15 cellular contexts compared by ENCODE assay signal in the genomic region with DNA sequence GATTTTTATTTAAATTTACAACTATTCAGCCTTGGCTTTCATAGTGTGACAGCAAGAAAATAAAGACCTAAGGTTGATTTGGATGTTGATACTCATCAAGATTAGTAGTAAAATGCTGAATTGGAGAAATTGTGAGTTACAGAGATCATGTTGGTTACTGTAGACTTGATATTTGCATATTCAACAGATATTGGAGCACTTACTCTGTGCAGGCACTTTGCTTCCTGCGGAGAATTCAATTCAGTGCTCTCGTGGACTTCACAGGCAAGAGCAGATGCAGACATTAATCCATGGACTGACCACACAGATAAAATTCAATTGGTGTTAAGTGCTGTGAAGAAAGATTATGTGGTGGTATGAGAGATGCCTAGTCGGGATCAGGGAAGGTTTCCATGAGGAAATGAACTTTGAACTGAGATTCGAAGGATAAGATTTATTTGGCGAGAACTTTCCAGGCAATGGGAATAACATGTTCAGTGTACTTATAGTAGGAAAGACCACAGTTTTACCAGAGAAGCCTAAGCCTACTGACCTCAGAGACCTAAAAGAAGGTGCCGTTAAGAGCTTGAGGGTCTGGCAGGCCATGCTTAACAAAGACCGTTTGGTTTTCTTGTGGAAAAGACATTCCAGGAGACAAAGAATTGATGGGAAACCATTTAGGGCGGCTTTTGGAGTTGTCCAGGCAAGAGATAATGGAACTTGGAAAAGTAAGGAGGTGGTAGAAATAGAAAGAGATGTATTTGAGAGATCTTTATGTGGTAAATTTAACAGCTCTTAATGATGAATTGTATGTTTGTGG. TPM values are rescaled to one million over a fixed set of nuclear protein-coding genes. Genes with fewer than 3 reads are reported as not detected.
A peak's percentile ranks its signal among the peaks of the same experiment; 100 is the strongest.
DNase-seq lines count a peak whose midpoint lies in the region; ATAC-seq and TF ChIP-seq lines count a peak whose summit lies in the region.
"Had no signal": no experiment of that assay in that cellular context is flagged by ENCODE, and none has a peak within 500 bp of the region (broad histone marks: within the 10 kb centered on the region; RNA-seq: fewer than 3 reads in every experiment).

No MANE protein-coding gene starts in this region.

- peaks cover 27% of the 10 kb centered on the region for H3F3A ChIP-seq in GM23248 (ENCODE audit: insufficient read depth)

- H3K27me3 ChIP-seq in duodenal mucosa (ENCODE audit: control insufficient read depth in 1 of 2, insufficient read depth in 2 of 2, low read length in 2 of 2), result no peaks in the 10 kb centered on the region
- no peaks in the 10 kb centered on the region for H3K27me3 ChIP-seq in psoas muscle (ENCODE audit: insufficient read depth in 3 of 3, low read length in 2 of 3)
- H3K27me3 ChIP-seq in GM23248 (replicated peaks; ENCODE audit: insufficient read depth), result no peaks in the 10 kb centered on the region
- no peaks in the 10 kb centered on the region for H3K27me3 ChIP-seq in gastrocnemius medialis
- H3K27me3 ChIP-seq: dorsolateral prefrontal cortex, SJSA1, testis had no signal

- H3K27ac ChIP-seq in duodenal mucosa (ENCODE audit: low read depth, low read length) (no peak overlapping the region), psoas muscle (peak overlapping the region; percentile 2), GM23248 (no peak overlapping the region), gastrocnemius medialis (peak overlapping the region in 1 of 4 donors; percentile 95)
- H3K27ac ChIP-seq: SJSA1, testis had no signal

- no peak for ATAC-seq in psoas muscle
- no peak for ATAC-seq in gastrocnemius medialis
- ATAC-seq: left ventricle myocardium superior had no signal

- TF ChIP-seq POLR2A in gastrocnemius medialis (IDR thresholded peaks at IDR 0.05), result no peak

- peaks cover 0 to 3% of the 10 kb centered on the region in 2 donors for H3K36me3 ChIP-seq in duodenal mucosa (ENCODE audit: control insufficient read depth in 1 of 2, insufficient read depth in 2 of 2, low read length in 2 of 2)
- peaks cover 0 to 11% of the 10 kb centered on the region in 2 donors for H3K36me3 ChIP-seq in psoas muscle (ENCODE audit: insufficient read depth in 1 of 2, low read depth in 1 of 2)
- no peaks in the 10 kb centered on the region for H3K36me3 ChIP-seq in GM23248 (ENCODE audit: low read depth)
- H3K36me3 ChIP-seq in gastrocnemius medialis, result peaks cover 0 to 6% of the 10 kb centered on the region in 2 donors

- H3K4me3 ChIP-seq in duodenal mucosa (ENCODE audit: low read depth in 1 of 2, low read length in 2 of 2), result peak overlapping the region; percentile 18 to 22
- no peak overlapping the region for H3K4me3 ChIP-seq in psoas muscle
- no peak overlapping the region for H3K4me3 ChIP-seq in GM23248
- H3K4me3 ChIP-seq in gastrocnemius medialis, result no peak overlapping the region
- H3K4me3 ChIP-seq: SJSA1, testis had no signal

- H4K20me1 ChIP-seq in GM23248 (ENCODE audit: insufficient read depth), result peaks cover 9% of the 10 kb centered on the region; the same call in 1 of the 2 replicates

- H3K9me2 ChIP-seq in GM23248 (ENCODE audit: insufficient read depth), result no peaks in the 10 kb centered on the region

- H3K9ac ChIP-seq in duodenal mucosa (ENCODE audit: low read depth in 1 of 2, low read length in 2 of 2) (no peak overlapping the region), GM23248 (no peak overlapping the region)

- H3K4me1 Mint-ChIP-seq in activated T-cell treated with anti-CD3 and anti-CD28 coated beads, Interleukin-2, amount 50 U/mL, for 24 hours (ENCODE audit: low read depth), result peaks cover 69% of the 10 kb centered on the region

- no peak overlapping the region for H2AFZ ChIP-seq in GM23248

- no peak overlapping the region for H3K4me2 ChIP-seq in GM23248 (ENCODE audit: unreplicated experiment)

- H3K27me3 Mint-ChIP-seq in activated T-cell treated with anti-CD3 and anti-CD28 coated beads, Interleukin-2, amount 50 U/mL, for 24 hours, result no peaks in the 10 kb centered on the region
- H3K27me3 Mint-ChIP-seq: activated naive CD8-positive, alpha-beta T cell treated with anti-CD3 and anti-CD28 coated beads, Interleukin-2, amount 10 ng/mL, durations not matched to agents 7 days and 5 days had no signal

- no peaks in the 10 kb centered on the region for H3K9me3 Mint-ChIP-seq in activated T-cell treated with anti-CD3 and anti-CD28 coated beads, Interleukin-2, amount 50 U/mL, for 24 hours
- H3K9me3 Mint-ChIP-seq: activated naive CD8-positive, alpha-beta T cell treated with anti-CD3 and anti-CD28 coated beads, Interleukin-2, amount 10 ng/mL, durations not matched to agents 7 days and 5 days had no signal

- no peak for DNase-seq in activated T-cell treated with anti-CD3 and anti-CD28 coated beads, Interleukin-2, amount 50 U/mL, for 24 hours
- no peak for DNase-seq in activated T-cell treated with anti-CD3 and anti-CD28 coated beads, Interleukin-2, amount 50 U/mL, for 1 hour
- DNase-seq in NCI-H526 (lab: John Stamatoyannopoulos, UW) (peak; percentile 68 to 84), psoas muscle (no peak), GM23248 (no peak), gastrocnemius medialis (no peak), 8988T (no peak)
- DNase-seq: activated CD4-positive, alpha-beta T cell treated with anti-CD3 and anti-CD28 coated beads for 4 hours; activated naive CD8-positive, alpha-beta T cell treated with anti-CD3 and anti-CD28 coated beads, Interleukin-2, amount 10 ng/mL, durations not matched to agents 7 days and 5 days; dorsolateral prefrontal cortex; left ventricle myocardium superior; NCI-H345; testis had no signal

- TF ChIP-seq CTCF in psoas muscle (IDR thresholded peaks at IDR 0.05) (no peak), gastrocnemius medialis (IDR thresholded peaks at IDR 0.05 in 4 of 5, conservative IDR thresholded peaks at IDR 0.05 in 1 of 5) (no peak)

- peak overlapping the region; percentile 99 for H3K4me3 Mint-ChIP-seq in activated T-cell treated with anti-CD3 and anti-CD28 coated beads, Interleukin-2, amount 50 U/mL, for 24 hours
- H3K4me3 Mint-ChIP-seq: activated naive CD8-positive, alpha-beta T cell treated with anti-CD3 and anti-CD28 coated beads, Interleukin-2, amount 10 ng/mL, durations not matched to agents 7 days and 5 days had no signal

- peaks cover 90% of the 10 kb centered on the region for H3K36me3 Mint-ChIP-seq in activated T-cell treated with anti-CD3 and anti-CD28 coated beads, Interleukin-2, amount 50 U/mL, for 24 hours (ENCODE audit: low read depth)

- intact Hi-C loops in psoas muscle (cut with DNase I) (loop anchor here in 1 of 2 donors (10.0 kb wide), 1 partner anchor 157 kb away; the partner anchor contains the start of gene SIAH2), gastrocnemius medialis (cut with DNase I; ENCODE audit: low total_unique reads) (loop anchor here (5.0 kb wide), 1 partner anchor 95 kb away; the partner anchor contains the start of gene ERICH6)

- WGBS in psoas muscle, 3 donors, result 67 to 72% (median 67%) methylated on average over 8 of the region's 8 CpGs
- WGBS in GM23248 (ENCODE audit: low coverage in 1 of 2, low lambda C conversion rate in 2 of 2, missing lambda C conversion rate in 2 of 2), 2 experiments, result 86 to 87% methylated on average over 8 of the region's 8 CpGs

- H3K9me3 ChIP-seq in duodenal mucosa (ENCODE audit: control insufficient read depth in 1 of 2, low read length in 2 of 2), result no peaks in the 10 kb centered on the region
- no peaks in the 10 kb centered on the region for H3K9me3 ChIP-seq in psoas muscle
- H3K9me3 ChIP-seq in GM23248 (ENCODE audit: low read depth), result no peaks in the 10 kb centered on the region
- H3K9me3 ChIP-seq in gastrocnemius medialis, result no peaks in the 10 kb centered on the region
- H3K9me3 ChIP-seq: SJSA1, testis had no signal

- peak overlapping the region; percentile 6 for H3K27ac Mint-ChIP-seq in activated T-cell treated with anti-CD3 and anti-CD28 coated beads, Interleukin-2, amount 50 U/mL, for 24 hours
- H3K27ac Mint-ChIP-seq: activated naive CD8-positive, alpha-beta T cell treated with anti-CD3 and anti-CD28 coated beads, Interleukin-2, amount 10 ng/mL, durations not matched to agents 7 days and 5 days had no signal

- in situ Hi-C loops in GM23248 (cut with MboI) (no loop called here), gastrocnemius medialis (cut with MboI; ENCODE audit: low sequenced_read_pairs in 4 of 4) (loop anchor here in 2 of 4 donors (10.0 kb wide), 2 partner anchors 63 to 157 kb away; partner anchors contain the start of genes EIF2A (in 1 of the 2), SERP1 (in 1 of the 2) and SIAH2 (in 1 of the 2))

- H3K4me1 ChIP-seq in duodenal mucosa (ENCODE audit: control insufficient read depth in 1 of 2, insufficient read depth in 2 of 2, low read length in 2 of 2) (peaks cover 25 to 44% of the 10 kb centered on the region in 2 donors), psoas muscle (peaks cover 55% of the 10 kb centered on the region), GM23248 (ENCODE audit: insufficient read depth) (peaks cover 11% of the 10 kb centered on the region), gastrocnemius medialis (peaks cover 55 to 56% of the 10 kb centered on the region in 2 donors)

- H3K79me2 ChIP-seq in GM23248 (ENCODE audit: insufficient read depth), result peaks cover 92% of the 10 kb centered on the region

RNA-seq across cellular contexts. Expression of gene SELENOT, which starts 4.3 kb away (rescaled TPM):
- total RNA-seq in psoas muscle, result 10 to 100 TPM; 49.5 to 78.1 (median 54.8) TPM
- 100 to 1,000 TPM in 1 of 3 donors, 10 to 100 TPM in 2; 41.5 to 104 (median 98.1) TPM for polyA plus RNA-seq in psoas muscle
- 92.8 and 179 TPM in 2 replicates for total RNA-seq in GM23248 (2014; rRNA removed; shearing (Covaris generic))
- polyA plus RNA-seq in GM23248 (2016; fragmentation: Nextera tagmentation; extraction: Ambion mirVana), result 187 and 193 TPM in 2 replicates
- 10 to 100 TPM; 69.6 to 83.1 (median 76.2) TPM for total RNA-seq in gastrocnemius medialis

Comparison
In these comparisons a context has a peak if more than half of its experiments do, and no peak if none do; other contexts are left out.
1. DNase-seq: peak in NCI-H526 (2 of 2); none in activated T-cell treated with anti-CD3 and anti-CD28 coated beads, Interleukin-2, amount 50 U/mL, for 24 hours (single experiment), activated T-cell treated with anti-CD3 and anti-CD28 coated beads, Interleukin-2, amount 50 U/mL, for 1 hour (single experiment), psoas muscle (0 of 2), GM23248 (single experiment), gastrocnemius medialis (0 of 2) and 8988T (single experiment).
2. H3K4me3 ChIP-seq: peak in duodenal mucosa (2 of 2); none in psoas muscle (single experiment), GM23248 (single experiment) and gastrocnemius medialis (0 of 4).